ENCODE assay signal across 9 cellular contexts in the genomic region with DNA sequence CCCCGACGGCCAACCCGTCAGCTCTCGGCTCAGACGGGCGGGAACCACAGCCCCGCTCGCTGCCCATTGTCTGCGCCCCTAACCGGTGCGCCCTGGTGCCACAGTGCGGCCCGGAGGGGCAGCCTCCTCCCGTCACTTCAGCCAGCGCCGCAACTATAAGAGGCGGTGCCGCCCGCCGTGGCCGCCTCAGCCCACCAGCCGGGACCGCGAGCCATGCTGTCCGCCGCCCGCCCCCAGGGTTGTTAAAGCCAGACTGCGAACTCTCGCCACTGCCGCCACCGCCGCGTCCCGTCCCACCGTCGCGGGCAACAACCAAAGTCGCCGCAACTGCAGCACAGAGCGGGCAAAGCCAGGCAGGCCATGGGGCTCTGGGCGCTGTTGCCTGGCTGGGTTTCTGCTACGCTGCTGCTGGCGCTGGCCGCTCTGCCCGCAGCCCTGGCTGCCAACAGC. TPM values are rescaled to one million over a fixed set of nuclear protein-coding genes. Genes with fewer than 3 reads are reported as not detected.
DNase-seq lines count a peak whose midpoint lies in the region; ATAC-seq, FAIRE-seq and TF ChIP-seq lines count a peak whose summit lies in the region.
"Had no signal": no experiment of that assay in that cellular context is flagged by ENCODE, and none has a peak within 500 bp of the region (broad histone marks: within the 10 kb centered on the region; RNA-seq: fewer than 3 reads in every experiment).

TSS of gene WNT1 (plus strand) at position 32 of the 450 bp plus-strand sequence. CDS start at position 361, 329 bp downstream.

- no peaks in the 10 kb centered on the region for H3K36me3 ChIP-seq in WERI-Rb-1
- no peaks in the 10 kb centered on the region for H3K36me3 ChIP-seq in kidney (ENCODE audit: control insufficient read depth in 1 of 2, insufficient read depth in 2 of 2, low read length in 2 of 2)
- no peaks in the 10 kb centered on the region for H3K36me3 ChIP-seq in tibial nerve
- no peaks in the 10 kb centered on the region for H3K36me3 ChIP-seq in uterus

- peak within 1 kb of the TSS; percentile 35 for H3K27ac Mint-ChIP-seq in activated T-cell treated with anti-CD3 and anti-CD28 coated beads, Interleukin-2, amount 50 U/mL, for 72 hours

- ATAC-seq in activated T-cell treated with anti-CD3 and anti-CD28 coated beads, Interleukin-2, amount 50 U/mL, for 72 hours (replicated peaks in 1 of 2), result peak; percentile 12 to 14

- TF ChIP-seq EP300 in tibial nerve (IDR thresholded peaks at IDR 0.05), result no peak

- TF ChIP-seq POLR2A in tibial nerve (IDR thresholded peaks at IDR 0.05) (no peak), uterus (IDR thresholded peaks at IDR 0.05) (no peak)

- 0 out of 2 replicates have a peak, but pooled peaks have one; percentile 3 for TF ChIP-seq CTCF in WERI-Rb-1 (IDR thresholded peaks at IDR 0.05; ENCODE audit: low read depth, low read length)
- no peak for TF ChIP-seq CTCF in kidney (IDR thresholded peaks at IDR 0.05; ENCODE audit: borderline replicate concordance, extremely low read depth, insufficient read depth)
- TF ChIP-seq CTCF in tibial nerve (IDR thresholded peaks at IDR 0.05), result peak in 4 of 5 experiments; percentile 3 to 47 (median 17)
- no peak for TF ChIP-seq CTCF in GM10266 (IDR thresholded peaks at IDR 0.05; ENCODE audit: control insufficient read depth, insufficient read depth, low read depth, missing control alignments)
- no peak for TF ChIP-seq CTCF in uterus (IDR thresholded peaks at IDR 0.05)

- H3K27ac ChIP-seq in WERI-Rb-1, result no peak within 1 kb of the TSS
- H3K27ac ChIP-seq in kidney (ENCODE audit: low read depth in 2 of 2, low read length in 2 of 2), result no peak within 1 kb of the TSS
- no peak within 1 kb of the TSS for H3K27ac ChIP-seq in tibial nerve
- no peak within 1 kb of the TSS for H3K27ac ChIP-seq in uterus

- H3K9me3 ChIP-seq in WERI-Rb-1 (ENCODE audit: severe bottlenecking) (no peaks in the 10 kb centered on the region), kidney (ENCODE audit: control insufficient read depth in 1 of 2, low read length in 2 of 2) (no peaks in the 10 kb centered on the region), tibial nerve (no peaks in the 10 kb centered on the region), uterus (no peaks in the 10 kb centered on the region)

- H3K4me3 ChIP-seq in WERI-Rb-1 (ENCODE audit: low read depth, low read length) (peak within 1 kb of the TSS; percentile 35), kidney (ENCODE audit: low read length in 2 of 2) (peak within 1 kb of the TSS; percentile 10 to 41), tibial nerve (peak within 1 kb of the TSS; percentile 4 to 40 (median 20)), uterus (no peak within 1 kb of the TSS)

- intact Hi-C loops in kidney (cut with DNase I), result no loop called here
- intact Hi-C loops in uterus (cut with DNase I; ENCODE audit: low total_unique reads), result no loop called here

- peak within 1 kb of the TSS; percentile 83 to 84 for H3K4me3 Mint-ChIP-seq in activated T-cell treated with anti-CD3 and anti-CD28 coated beads, Interleukin-2, amount 50 U/mL, for 72 hours

- FAIRE-seq in kidney (lab: Jason Lieb, UNC), result no peak

- no peak within 1 kb of the TSS for H3K9ac ChIP-seq in kidney (ENCODE audit: low read length in 2 of 2)

- no peaks in the 10 kb centered on the region for H3K9me3 Mint-ChIP-seq in activated T-cell treated with anti-CD3 and anti-CD28 coated beads, Interleukin-2, amount 50 U/mL, for 72 hours

- H3K36me3 Mint-ChIP-seq in activated T-cell treated with anti-CD3 and anti-CD28 coated beads, Interleukin-2, amount 50 U/mL, for 72 hours (ENCODE audit: insufficient read depth in 2 of 2), result no peaks in the 10 kb centered on the region

- H3K4me1 Mint-ChIP-seq in activated T-cell treated with anti-CD3 and anti-CD28 coated beads, Interleukin-2, amount 50 U/mL, for 72 hours (ENCODE audit: low read depth), result peaks cover 50% of the 10 kb centered on the region

- WGBS in tibial nerve, 2 donors, result 2 to 3% methylated on average over 8 to 44 of the region's 45 CpGs

- peak in 1 of 2 donors; percentile 32 for DNase-seq in activated T-cell treated with anti-CD3 and anti-CD28 coated beads, Interleukin-2, amount 50 U/mL, for 72 hours
- no peak for DNase-seq in activated T-cell treated with anti-CD3 and anti-CD28 coated beads, Interleukin-2, amount 50 U/mL, for 1 hour
- DNase-seq in WERI-Rb-1 (no peak), kidney (no peak), tibial nerve (ENCODE audit: low spot score in 2 of 2) (no peak), GM10266 (ENCODE audit: extremely low spot score) (no peak), uterus (no peak), NOMO-1 treated with DMSO at 0.1 percent for 48 hours (lab: John Stamatoyannopoulos, UW; ENCODE audit: unreplicated experiment) (no peak)

- H3K27me3 ChIP-seq in WERI-Rb-1 (ENCODE audit: insufficient read depth, low read depth, severe bottlenecking) (peaks cover 57% of the 10 kb centered on the region), tibial nerve (peaks cover 2 to 97% of the 10 kb centered on the region in 2 donors), uterus (peaks cover 28 to 50% of the 10 kb centered on the region in 2 donors)

- H3K4me1 ChIP-seq in kidney (ENCODE audit: control insufficient read depth in 1 of 2, insufficient read depth in 1 of 2, low read depth in 1 of 2, low read length in 2 of 2), result peaks cover 17 to 32% of the 10 kb centered on the region in 2 donors
- peaks cover 0 to 52% (median 37%) of the 10 kb centered on the region in 4 donors for H3K4me1 ChIP-seq in tibial nerve
- H3K4me1 ChIP-seq in uterus, result peaks cover 0 to 36% of the 10 kb centered on the region in 2 donors

- peaks cover 90% of the 10 kb centered on the region for H3K27me3 Mint-ChIP-seq in activated T-cell treated with anti-CD3 and anti-CD28 coated beads, Interleukin-2, amount 50 U/mL, for 72 hours (ENCODE audit: low read depth)

RNA-seq across cellular contexts. Expression of gene WNT1, which starts in this region (rescaled TPM):
- total RNA-seq in activated T-cell treated with anti-CD3 and anti-CD28 coated beads, Interleukin-2, amount 50 U/mL, for 72 hours, result under 1 TPM in 1 of 2 donors, not detected in 1; 0.42 TPM
- total RNA-seq in kidney (not detected), tibial nerve (not detected), uterus (not detected)
- polyA plus RNA-seq in kidney (ENCODE audit: insufficient read depth, low read depth, low replicate concordance), result not detected
- total RNA-seq: temporal lobe had no signal

Comparison
In these comparisons a context has a peak if more than half of its experiments do, and no peak if none do; other contexts are left out.
1. Peak in ATAC-seq in activated T-cell treated with anti-CD3 and anti-CD28 coated beads, Interleukin-2, amount 50 U/mL, for 72 hours; RNA of the gene not detected or under 1 TPM.
2. H3K4me3 ChIP-seq: peak in WERI-Rb-1 (single experiment), kidney (2 of 2) and tibial nerve (4 of 4); none in uterus (0 of 2).
3. CTCF ChIP-seq: peak in WERI-Rb-1 (single experiment) and tibial nerve (4 of 5); none in kidney (single experiment), GM10266 (single experiment) and uterus (0 of 4).